In genomic region chr6:13754644-13755043, GRCh38 we compare ENCODE assay signal across 17 cellular contexts.
"Had no signal": no experiment of that assay in that cellular context is flagged by ENCODE, and none has a peak within 500 bp of the region (broad histone marks: within the 10 kb centered on the region; RNA-seq: fewer than 3 reads in every experiment).

No MANE protein-coding gene starts in this region.

- H3K9me3 ChIP-seq: SJSA1 had no signal

- H3K4me3 ChIP-seq: SJSA1, SK-N-MC had no signal

- H3K4me2 ChIP-seq: KMS-11 had no signal

- H3K36me3 ChIP-seq: SJSA1 had no signal

- H3K4me1 ChIP-seq: SJSA1 had no signal

- H3K9ac ChIP-seq: KMS-11 had no signal

- DNase-seq: Kasumi-1, MM.1S, NCI-H1092 treated with DMSO at 0.1 percent for 48 hours, NCI-H1436, NCI-H187, NCI-H2029, NCI-H2081 treated with DMSO at 0.1 percent for 48 hours, NCI-H226, NCI-H510A, NCI-H524 treated with DMSO at 0.1 percent for 48 hours, NCI-H774, Right ventricle myocardium superior, RPMI8226, SIG-M5 had no signal

- H3K27me3 ChIP-seq: SJSA1 had no signal

- H3K27ac ChIP-seq: KMS-11, SJSA1, SK-N-MC had no signal
